In the genomic region with DNA sequence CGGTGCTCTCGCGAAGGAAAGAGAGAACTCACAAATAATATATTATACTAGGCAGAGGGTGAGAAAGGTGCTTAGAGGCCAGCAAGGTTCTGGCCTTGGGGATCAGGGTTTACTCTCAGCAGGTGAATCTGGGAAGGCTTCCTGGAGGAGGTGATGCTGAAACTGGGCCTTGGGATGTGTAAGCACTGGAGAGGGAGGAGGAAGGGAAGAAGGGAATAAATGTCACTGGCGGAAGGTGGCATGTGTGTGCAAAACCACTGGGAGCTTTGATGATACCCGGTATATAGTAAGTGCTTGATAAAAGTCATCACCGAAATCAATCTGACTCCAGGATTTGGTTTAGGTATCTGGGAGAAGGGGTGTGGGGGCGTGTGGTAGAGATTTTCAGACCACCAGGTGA, we compare ENCODE assay signal across 1 cellular context.
A peak's percentile ranks its signal among the peaks of the same experiment; 100 is the strongest.
TF ChIP-seq lines count a peak whose summit lies in the region.

No MANE protein-coding gene starts in this region.

TF ChIP-seq in HepG2, 621 proteins besides CTCF, POLR2A, EP300 and RAD21:
- TF ChIP-seq, protein P1, sequence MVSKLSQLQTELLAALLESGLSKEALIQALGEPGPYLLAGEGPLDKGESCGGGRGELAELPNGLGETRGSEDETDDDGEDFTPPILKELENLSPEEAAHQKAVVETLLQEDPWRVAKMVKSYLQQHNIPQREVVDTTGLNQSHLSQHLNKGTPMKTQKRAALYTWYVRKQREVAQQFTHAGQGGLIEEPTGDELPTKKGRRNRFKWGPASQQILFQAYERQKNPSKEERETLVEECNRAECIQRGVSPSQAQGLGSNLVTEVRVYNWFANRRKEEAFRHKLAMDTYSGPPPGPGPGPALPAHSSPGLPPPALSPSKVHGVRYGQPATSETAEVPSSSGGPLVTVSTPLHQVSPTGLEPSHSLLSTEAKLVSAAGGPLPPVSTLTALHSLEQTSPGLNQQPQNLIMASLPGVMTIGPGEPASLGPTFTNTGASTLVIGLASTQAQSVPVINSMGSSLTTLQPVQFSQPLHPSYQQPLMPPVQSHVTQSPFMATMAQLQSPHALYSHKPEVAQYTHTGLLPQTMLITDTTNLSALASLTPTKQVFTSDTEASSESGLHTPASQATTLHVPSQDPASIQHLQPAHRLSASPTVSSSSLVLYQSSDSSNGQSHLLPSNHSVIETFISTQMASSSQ (IDR thresholded peaks at IDR 0.05; ENCODE audit: low read depth) = no peak
- TF ChIP-seq, protein P1 (CRISPR knock-in tag; IDR thresholded peaks at IDR 0.05; ENCODE audit: borderline replicate concordance) = no peak
- TF ChIP-seq ZMYM3 (CRISPR knock-in tag; IDR thresholded peaks at IDR 0.05) (peak; percentile 19; the same call in 1 of the 2 replicates), ZFP36 (IDR thresholded peaks at IDR 0.05; ENCODE audit: borderline replicate concordance, low read depth, low read length, partially characterized antibody) (peak; percentile 90)
